35 cellular contexts compared by ENCODE assay signal in genomic region chr2:197548582-197548981, GRCh38.
"Had no signal": no experiment of that assay in that cellular context is flagged by ENCODE, and none has a peak within 500 bp of the region (broad histone marks: within the 10 kb centered on the region; RNA-seq: fewer than 3 reads in every experiment).

No MANE protein-coding gene starts in this region.

- H3K36me3 ChIP-seq: breast epithelium had no signal

- H3K4me1 Mint-ChIP-seq: activated CD4-positive, alpha-beta T cell treated with anti-CD3 and anti-CD28 coated beads, Interleukin-2, amount 10 ng/mL, durations not matched to agents 24 days and 14 days; activated CD8-positive, alpha-beta memory T cell treated with anti-CD3 and anti-CD28 coated beads, Interleukin-2, amount 10 ng/mL, durations not matched to agents 7 days and 5 days; brain; endodermal cell had no signal

- FAIRE-seq: frontal cortex had no signal

- DNase-seq: activated CD4-positive, alpha-beta memory T cell treated with anti-CD3 and anti-CD28 coated beads for 36 hours; activated CD4-positive, alpha-beta T cell treated with anti-CD3 and anti-CD28 coated beads for 36 hours; activated CD4-positive, alpha-beta T cell treated with anti-CD3 and anti-CD28 coated beads, Interleukin-2, amount 10 ng/mL, durations not matched to agents 24 days and 14 days; activated CD4-positive, CD25-positive, alpha-beta regulatory T cell; activated CD4-positive, CD25-positive, alpha-beta regulatory T cell treated with anti-CD3 and anti-CD28 coated beads, Interleukin-2, amount 50 U/mL, for 72 hours; activated CD8-positive, alpha-beta memory T cell treated with anti-CD3 and anti-CD28 coated beads, Interleukin-2, amount 10 ng/mL, durations not matched to agents 7 days and 5 days; activated CD8-positive, alpha-beta memory T cell treated with anti-CD3 and anti-CD28 coated beads, Interleukin-2, amount 50 U/mL, for 4 hours; activated CD8-positive, alpha-beta T cell treated with anti-CD3 and anti-CD28 coated beads, Interleukin-2, amount 10 ng/mL, durations not matched to agents 7 days and 5 days; activated effector memory CD4-positive, alpha-beta T cell treated with Interleukin-2 at 50 U/mL for 16 hours; activated gamma-delta T cell treated with Interleukin-2 at 50 U/mL for 16 hours; activated naive CD4-positive, alpha-beta T cell treated with anti-CD3 and anti-CD28 coated beads, Interleukin-2, amount 50 U/mL, for 16 hours; activated naive CD4-positive, alpha-beta T cell treated with Interleukin-2 at 50 U/mL for 16 hours; activated naive CD8-positive, alpha-beta T cell treated with anti-CD3 and anti-CD28 coated beads, Interleukin-2, amount 10 ng/mL, durations not matched to agents 7 days and 5 days; activated T-cell treated with anti-CD3 and anti-CD28 coated beads, Interleukin-2, amount 50 U/mL, for 48 hours; central memory CD4-positive, alpha-beta T cell; cerebellar nuclear complex; colonic mucosa; dorsolateral prefrontal cortex; effector memory CD4-positive, alpha-beta T cell; endodermal cell; foreskin fibroblast; head of caudate nucleus; SW 1271; T-cell; T1000; WERI-Rb-1 had no signal

- H3K27me3 Mint-ChIP-seq: activated CD4-positive, alpha-beta memory T cell treated with anti-CD3 and anti-CD28 coated beads for 36 hours; activated CD4-positive, alpha-beta T cell treated with anti-CD3 and anti-CD28 coated beads for 36 hours; activated CD4-positive, alpha-beta T cell treated with anti-CD3 and anti-CD28 coated beads, Interleukin-2, amount 10 ng/mL, durations not matched to agents 24 days and 14 days; activated CD8-positive, alpha-beta memory T cell treated with anti-CD3 and anti-CD28 coated beads, Interleukin-2, amount 10 ng/mL, durations not matched to agents 7 days and 5 days; activated naive CD8-positive, alpha-beta T cell treated with anti-CD3 and anti-CD28 coated beads, Interleukin-2, amount 10 ng/mL, durations not matched to agents 7 days and 5 days; brain; dendritic cell treated with granulocyte-macrophage colony-stimulating factor and Interleukin-4, amounts not matched to agents 40 ng/mL and 50 ng/mL, for 4 days; T-cell had no signal

- H3K27me3 ChIP-seq: ascending aorta, breast epithelium, cardiac muscle cell, colonic mucosa, dorsolateral prefrontal cortex had no signal

- H3K27ac Mint-ChIP-seq: activated CD4-positive, alpha-beta memory T cell treated with anti-CD3 and anti-CD28 coated beads for 36 hours; activated CD4-positive, alpha-beta T cell treated with anti-CD3 and anti-CD28 coated beads for 36 hours; activated CD4-positive, alpha-beta T cell treated with anti-CD3 and anti-CD28 coated beads, Interleukin-2, amount 10 ng/mL, durations not matched to agents 24 days and 14 days; activated CD8-positive, alpha-beta memory T cell treated with anti-CD3 and anti-CD28 coated beads, Interleukin-2, amount 10 ng/mL, durations not matched to agents 7 days and 5 days; activated CD8-positive, alpha-beta T cell treated with anti-CD3 and anti-CD28 coated beads, Interleukin-2, amount 10 ng/mL, durations not matched to agents 7 days and 5 days; activated naive CD8-positive, alpha-beta T cell treated with anti-CD3 and anti-CD28 coated beads, Interleukin-2, amount 10 ng/mL, durations not matched to agents 7 days and 5 days; dendritic cell treated with granulocyte-macrophage colony-stimulating factor and Interleukin-4, amounts not matched to agents 40 ng/mL and 50 ng/mL, for 4 days; T-cell; T-helper 1 cell treated with Interleukin-12 subunit alpha and Interleukin-12 subunit beta and Interleukin-4 antibody, amounts not matched to agents 30 μg/mL and 1 μg/mL, for 36 hours; T-helper 2 cell treated with Interferon-gamma antibody and Interleukin-4, amounts not matched to agents 5 μg/mL and 100 μg/mL, for 36 hours had no signal

- H3K27ac ChIP-seq: ascending aorta, breast epithelium, cardiac muscle cell, colonic mucosa, WERI-Rb-1 had no signal

- ATAC-seq: activated CD4-positive, alpha-beta T cell treated with anti-CD3 and anti-CD28 coated beads for 36 hours; activated CD8-positive, alpha-beta memory T cell treated with anti-CD3 and anti-CD28 coated beads, Interleukin-2, amount 10 ng/mL, durations not matched to agents 7 days and 5 days; activated CD8-positive, alpha-beta T cell treated with anti-CD3 and anti-CD28 coated beads, Interleukin-2, amount 10 ng/mL, durations not matched to agents 7 days and 5 days; esophagus mucosa; T-cell had no signal

- H3K9me3 ChIP-seq: ascending aorta, breast epithelium, colonic mucosa had no signal

- H3K4me3 Mint-ChIP-seq: activated CD4-positive, alpha-beta memory T cell treated with anti-CD3 and anti-CD28 coated beads for 36 hours; activated CD4-positive, alpha-beta T cell treated with anti-CD3 and anti-CD28 coated beads for 36 hours; activated CD4-positive, alpha-beta T cell treated with anti-CD3 and anti-CD28 coated beads, Interleukin-2, amount 10 ng/mL, durations not matched to agents 24 days and 14 days; activated CD8-positive, alpha-beta memory T cell treated with anti-CD3 and anti-CD28 coated beads, Interleukin-2, amount 10 ng/mL, durations not matched to agents 7 days and 5 days; activated CD8-positive, alpha-beta T cell treated with anti-CD3 and anti-CD28 coated beads, Interleukin-2, amount 10 ng/mL, durations not matched to agents 7 days and 5 days; activated naive CD8-positive, alpha-beta T cell treated with anti-CD3 and anti-CD28 coated beads, Interleukin-2, amount 10 ng/mL, durations not matched to agents 7 days and 5 days; brain; dendritic cell treated with granulocyte-macrophage colony-stimulating factor and Interleukin-4, amounts not matched to agents 40 ng/mL and 50 ng/mL, for 4 days; endodermal cell; T-cell; T-helper 1 cell treated with Interleukin-12 subunit alpha and Interleukin-12 subunit beta and Interleukin-4 antibody, amounts not matched to agents 30 μg/mL and 1 μg/mL, for 36 hours; T-helper 2 cell treated with Interferon-gamma antibody and Interleukin-4, amounts not matched to agents 5 μg/mL and 100 μg/mL, for 36 hours had no signal

- H3K4me3 ChIP-seq: ascending aorta, breast epithelium, cardiac muscle cell, colonic mucosa, dorsolateral prefrontal cortex had no signal

- H3K4me1 ChIP-seq: ascending aorta, breast epithelium, colonic mucosa had no signal

- H3K9me3 Mint-ChIP-seq: activated CD4-positive, alpha-beta memory T cell treated with anti-CD3 and anti-CD28 coated beads for 36 hours; activated CD4-positive, alpha-beta T cell treated with anti-CD3 and anti-CD28 coated beads, Interleukin-2, amount 10 ng/mL, durations not matched to agents 24 days and 14 days; activated naive CD8-positive, alpha-beta T cell treated with anti-CD3 and anti-CD28 coated beads, Interleukin-2, amount 10 ng/mL, durations not matched to agents 7 days and 5 days; brain; dendritic cell treated with granulocyte-macrophage colony-stimulating factor and Interleukin-4, amounts not matched to agents 40 ng/mL and 50 ng/mL, for 4 days; endodermal cell; T-cell; T-helper 1 cell treated with Interleukin-12 subunit alpha and Interleukin-12 subunit beta and Interleukin-4 antibody, amounts not matched to agents 30 μg/mL and 1 μg/mL, for 36 hours; T-helper 2 cell treated with Interferon-gamma antibody and Interleukin-4, amounts not matched to agents 5 μg/mL and 100 μg/mL, for 36 hours had no signal
